10 cellular contexts compared by ENCODE assay signal in genomic region chr17:66580601-66581385, GRCh38.
DNase-seq lines count a peak whose midpoint lies in the region; ATAC-seq, FAIRE-seq and TF ChIP-seq lines count a peak whose summit lies in the region.
"Had no signal": no experiment of that assay in that cellular context is flagged by ENCODE, and none has a peak within 500 bp of the region (broad histone marks: within the 10 kb centered on the region; RNA-seq: fewer than 3 reads in every experiment).

No MANE protein-coding gene starts in this region.

- H3K36me3 ChIP-seq in small intestine (ENCODE audit: control insufficient read depth in 2 of 2, insufficient read depth in 2 of 2, low read length in 2 of 2), result no peaks in the 10 kb centered on the region

- peak; percentile 24 for DNase-seq in NCI-H345 (lab: John Stamatoyannopoulos, UW)
- no peak for DNase-seq in NCI-H345 treated with DMSO at 0.1 percent for 48 hours (lab: John Stamatoyannopoulos, UW; ENCODE audit: unreplicated experiment)
- peak; percentile 46 to 65 for DNase-seq in foreskin fibroblast
- DNase-seq in small intestine, result peak; percentile 30
- no peak for DNase-seq in islet precursor cell
- no peak for DNase-seq in NCI-H1092 (lab: John Stamatoyannopoulos, UW)
- DNase-seq: activated CD4-positive, alpha-beta T cell treated with anti-CD3 and anti-CD28 coated beads for 36 hours had no signal

- TF ChIP-seq CTCF in WI38 (IDR thresholded peaks at IDR 0.05; ENCODE audit: low read depth, low read length) (no peak), foreskin fibroblast (IDR thresholded peaks at IDR 0.05; ENCODE audit: low read depth, low read length) (no peak)

- no peaks in the 10 kb centered on the region for H3K9me3 ChIP-seq in small intestine (ENCODE audit: control insufficient read depth, low read depth)

- peak overlapping the region; percentile 19; the same call in 1 of the 2 replicates for H3K4me3 ChIP-seq in WI38 (ENCODE audit: low read depth, low read length)
- no peak overlapping the region for H3K4me3 ChIP-seq in foreskin fibroblast (ENCODE audit: low read depth in 1 of 2, low read length in 2 of 2)
- H3K4me3 ChIP-seq in small intestine (ENCODE audit: low read depth in 1 of 2, low read length in 2 of 2), result no peak overlapping the region

- ATAC-seq in GM21447 (IDR thresholded peaks at IDR 0.05; ENCODE audit: unreplicated experiment), result no peak
- ATAC-seq: activated CD4-positive, alpha-beta T cell treated with anti-CD3 and anti-CD28 coated beads for 36 hours; natural killer cell treated with Interleukin-12 subunit alpha and Interleukin-12 subunit beta and Interleukin-15 and Interleukin-18, amount 100 ng/mL, for 72 hours had no signal

- FAIRE-seq in small intestine (lab: Jason Lieb, UNC), result no peak

- H3K27ac ChIP-seq in small intestine (ENCODE audit: low read depth in 1 of 2, low read length in 1 of 2), result peak overlapping the region in 1 of 2 donors; percentile 50

- H3K4me1 ChIP-seq in small intestine (ENCODE audit: control insufficient read depth in 2 of 2, insufficient read depth in 1 of 2, low read depth in 1 of 2, low read length in 1 of 2), result no peaks in the 10 kb centered on the region

- 51 to 77% (median 76%) methylated on average over 12 of the region's 12 CpGs for WGBS in small intestine, 3 donors

- H3K27me3 ChIP-seq in small intestine (ENCODE audit: control insufficient read depth in 2 of 2, insufficient read depth in 2 of 2, low read length in 2 of 2), result no peaks in the 10 kb centered on the region

Comparison
In these comparisons a context has a peak if more than half of its experiments do, and no peak if none do; other contexts are left out.
1. DNase-seq: peak in NCI-H345 (single experiment), foreskin fibroblast (2 of 2) and small intestine (single experiment); none in NCI-H345 treated with DMSO at 0.1 percent for 48 hours (single experiment), islet precursor cell (single experiment) and NCI-H1092 (single experiment).